Comparison of ENCODE assay signal across 17 cellular contexts in genomic region chrX:19760345-19760744, GRCh38.
DNase-seq lines count a peak whose midpoint lies in the region; ATAC-seq, FAIRE-seq and TF ChIP-seq lines count a peak whose summit lies in the region.
"Had no signal": no experiment of that assay in that cellular context is flagged by ENCODE, and none has a peak within 500 bp of the region (broad histone marks: within the 10 kb centered on the region; RNA-seq: fewer than 3 reads in every experiment).

No MANE protein-coding gene starts in this region.

- H4K20me1 ChIP-seq in SU-DHL-6 (ENCODE audit: low read depth, low read length) (no peaks in the 10 kb centered on the region), neural progenitor cell (ENCODE audit: low read depth) (no peaks in the 10 kb centered on the region)

- H3K9ac ChIP-seq in SU-DHL-6 (ENCODE audit: low read length) (peak overlapping the region; percentile 25; the same call in 1 of the 2 replicates), neural progenitor cell (no peak overlapping the region)

- H2AFZ ChIP-seq in SU-DHL-6 (ENCODE audit: low read depth, low read length, severe bottlenecking) (no peak overlapping the region), neural progenitor cell (replicated peaks) (no peak overlapping the region)

- H3K27ac Mint-ChIP-seq in CD8-positive, alpha-beta memory T cell: peak overlapping the region in 7 of 8 donors; percentile 25 to 83 (median 72)
- H3K27ac Mint-ChIP-seq in naive thymus-derived CD4-positive, alpha-beta T cell: peak overlapping the region in 7 of 9 donors; percentile 49 to 89 (median 77)
- H3K27ac Mint-ChIP-seq in neural progenitor cell: no peak overlapping the region
- H3K27ac Mint-ChIP-seq in endothelial cell (ENCODE audit: unreplicated experiment): no peak overlapping the region

- DNase-seq in CD8-positive, alpha-beta memory T cell: no peak
- DNase-seq in GM19239 (ENCODE audit: insufficient read length, low spot score) (no peak), neural progenitor cell (ENCODE audit: low spot score) (no peak), endothelial cell (ENCODE audit: low spot score) (no peak), HK-2 (ENCODE audit: unreplicated experiment) (no peak)
- DNase-seq in naive thymus-derived CD4-positive, alpha-beta T cell: no peak
- DNase-seq: activated CD4-positive, alpha-beta T cell treated with anti-CD3 and anti-CD28 coated beads for 48 hours; anterior cingulate cortex; left colon; NCI-H1436 treated with DMSO at 0.1 percent for 48 hours; NCI-H446; stimulated activated naive CD4-positive, alpha-beta T cell; upper lobe of left lung had no signal

- POLR2A ChIA-PET in CD8-positive, alpha-beta memory T cell (lab: Charles Lee): no interaction called here
- POLR2A ChIA-PET in naive thymus-derived CD4-positive, alpha-beta T cell (lab: Charles Lee): interaction anchor here (1.6 to 2.2 kb wide), 3 partner anchors 9 to 14 kb away, joined by 4 to 11 read pairs (median 5); no protein-coding TSS in a partner anchor

- no peaks in the 10 kb centered on the region for H3K9me2 ChIP-seq in SU-DHL-6 (replicated peaks; ENCODE audit: insufficient read depth, low read length)

- H3K4me1 Mint-ChIP-seq in CD8-positive, alpha-beta memory T cell: peaks cover 63 to 92% (median 85%) of the 10 kb centered on the region in 3 donors
- peaks cover 22 to 90% (median 77%) of the 10 kb centered on the region in 7 donors for H3K4me1 Mint-ChIP-seq in naive thymus-derived CD4-positive, alpha-beta T cell
- H3K4me1 Mint-ChIP-seq in neural progenitor cell: no peaks in the 10 kb centered on the region
- peaks cover 6% of the 10 kb centered on the region for H3K4me1 Mint-ChIP-seq in endothelial cell (ENCODE audit: unreplicated experiment)

- H3K79me2 ChIP-seq in SU-DHL-6 (ENCODE audit: insufficient read depth, low read length): peaks cover 59% of the 10 kb centered on the region
- H3K79me2 ChIP-seq in neural progenitor cell (ENCODE audit: low read depth): no peaks in the 10 kb centered on the region

- H3K27ac ChIP-seq in CD8-positive, alpha-beta memory T cell (ENCODE audit: low read depth, low read length): no peak overlapping the region
- H3K27ac ChIP-seq in SU-DHL-6 (ENCODE audit: low read depth, low read length): peak overlapping the region; percentile 100
- H3K27ac ChIP-seq in naive thymus-derived CD4-positive, alpha-beta T cell (ENCODE audit: low read depth, low read length): no peak overlapping the region
- H3K27ac ChIP-seq in neural progenitor cell: no peak overlapping the region
- H3K27ac ChIP-seq: prostate gland, upper lobe of left lung had no signal

- TF ChIP-seq CTCF in SU-DHL-6 (IDR thresholded peaks at IDR 0.05; ENCODE audit: insufficient read depth, low read length, poor library complexity, severe bottlenecking) (no peak), neural progenitor cell (IDR thresholded peaks at IDR 0.05) (no peak), endothelial cell (IDR thresholded peaks at IDR 0.05; ENCODE audit: unreplicated experiment) (no peak)

- peaks cover 45% of the 10 kb centered on the region for H3K4me1 ChIP-seq in CD8-positive, alpha-beta memory T cell (ENCODE audit: insufficient read depth, low read length)
- peaks cover 22 to 24% of the 10 kb centered on the region in 2 donors for H3K4me1 ChIP-seq in naive thymus-derived CD4-positive, alpha-beta T cell (ENCODE audit: control insufficient read depth in 2 of 2, insufficient read depth in 2 of 2, low read length in 2 of 2)
- no peaks in the 10 kb centered on the region for H3K4me1 ChIP-seq in neural progenitor cell
- H3K4me1 ChIP-seq: prostate gland had no signal

- ATAC-seq in naive thymus-derived CD4-positive, alpha-beta T cell: no peak
- ATAC-seq in GM21529 (IDR thresholded peaks at IDR 0.05; ENCODE audit: unreplicated experiment): no peak

- peaks cover 0 to 2% of the 10 kb centered on the region in 2 donors for H3K27me3 Mint-ChIP-seq in CD8-positive, alpha-beta memory T cell
- no peaks in the 10 kb centered on the region for H3K27me3 Mint-ChIP-seq in naive thymus-derived CD4-positive, alpha-beta T cell
- H3K27me3 Mint-ChIP-seq in neural progenitor cell (ENCODE audit: insufficient read depth, low read depth) (peaks cover 4% of the 10 kb centered on the region), endothelial cell (ENCODE audit: unreplicated experiment) (no peaks in the 10 kb centered on the region)
- H3K27me3 Mint-ChIP-seq: B cell had no signal

- no peaks in the 10 kb centered on the region for H3K36me3 ChIP-seq in CD8-positive, alpha-beta memory T cell (ENCODE audit: insufficient read depth, low read length)
- H3K36me3 ChIP-seq in SU-DHL-6 (ENCODE audit: low read length) (no peaks in the 10 kb centered on the region), neural progenitor cell (no peaks in the 10 kb centered on the region)
- H3K36me3 ChIP-seq in naive thymus-derived CD4-positive, alpha-beta T cell (ENCODE audit: control insufficient read depth in 2 of 3, insufficient read depth in 3 of 3, low read length in 3 of 3): no peaks in the 10 kb centered on the region
- H3K36me3 ChIP-seq: prostate gland, upper lobe of left lung had no signal

- H3K4me3 ChIP-seq in CD8-positive, alpha-beta memory T cell (ENCODE audit: low read length): no peak overlapping the region
- H3K4me3 ChIP-seq in SU-DHL-6 (ENCODE audit: insufficient read depth, low read length, poor library complexity, severe bottlenecking) (no peak overlapping the region), neural progenitor cell (no peak overlapping the region)
- no peak overlapping the region for H3K4me3 ChIP-seq in naive thymus-derived CD4-positive, alpha-beta T cell (ENCODE audit: low read length)
- H3K4me3 ChIP-seq: prostate gland, upper lobe of left lung had no signal

- no peaks in the 10 kb centered on the region for H3K27me3 ChIP-seq in CD8-positive, alpha-beta memory T cell (ENCODE audit: insufficient read depth, low read length, poor library complexity, severe bottlenecking)
- H3K27me3 ChIP-seq in SU-DHL-6 (ENCODE audit: low read length) (no peaks in the 10 kb centered on the region), neural progenitor cell (no peaks in the 10 kb centered on the region)
- H3K27me3 ChIP-seq in naive thymus-derived CD4-positive, alpha-beta T cell (ENCODE audit: control insufficient read depth in 2 of 2, insufficient read depth in 2 of 2, low read length in 2 of 2): no peaks in the 10 kb centered on the region
- H3K27me3 ChIP-seq: upper lobe of left lung had no signal

- H3K9me3 ChIP-seq in CD8-positive, alpha-beta memory T cell (ENCODE audit: low read length): no peaks in the 10 kb centered on the region
- H3K9me3 ChIP-seq in SU-DHL-6 (ENCODE audit: insufficient read depth, low read length) (no peaks in the 10 kb centered on the region), neural progenitor cell (ENCODE audit: low read depth) (no peaks in the 10 kb centered on the region)
- H3K9me3 ChIP-seq in naive thymus-derived CD4-positive, alpha-beta T cell (ENCODE audit: control insufficient read depth in 2 of 3, low read length in 3 of 3): no peaks in the 10 kb centered on the region
- H3K9me3 ChIP-seq: prostate gland, upper lobe of left lung had no signal

- CTCF ChIA-PET in CD8-positive, alpha-beta memory T cell (lab: Charles Lee): no interaction called here
- CTCF ChIA-PET in naive thymus-derived CD4-positive, alpha-beta T cell (lab: Charles Lee): interaction anchor here (1.3 kb wide), 1 partner anchor 13 kb away, joined by 3 read pairs; no protein-coding TSS in a partner anchor

- intact Hi-C loops in naive thymus-derived CD4-positive, alpha-beta T cell (cut with micrococcal nuclease): loop anchor here in 1 of 2 donors (1.0 kb wide), 1 partner anchor 13 kb away; no protein-coding TSS in a partner anchor

- peak; percentile 66 for FAIRE-seq in GM19239 (lab: Jason Lieb, UNC)

- peak overlapping the region in 2 of 7 donors; percentile 57 to 88 for H3K4me3 Mint-ChIP-seq in CD8-positive, alpha-beta memory T cell
- H3K4me3 Mint-ChIP-seq in naive thymus-derived CD4-positive, alpha-beta T cell: peak overlapping the region in 6 of 10 donors; percentile 1 to 57 (median 48)
- H3K4me3 Mint-ChIP-seq in neural progenitor cell: no peak overlapping the region
- H3K4me3 Mint-ChIP-seq in endothelial cell (ENCODE audit: unreplicated experiment): no peak overlapping the region
- H3K4me3 Mint-ChIP-seq: B cell had no signal

- H3K9me3 Mint-ChIP-seq in CD8-positive, alpha-beta memory T cell: peaks cover 0 to 2% (median 0%) of the 10 kb centered on the region in 5 donors
- peaks cover 0 to 3% (median 0%) of the 10 kb centered on the region in 11 donors for H3K9me3 Mint-ChIP-seq in naive thymus-derived CD4-positive, alpha-beta T cell
- H3K9me3 Mint-ChIP-seq in neural progenitor cell: peaks cover 5% of the 10 kb centered on the region
- H3K9me3 Mint-ChIP-seq in endothelial cell (ENCODE audit: unreplicated experiment): no peaks in the 10 kb centered on the region

- H3K36me3 Mint-ChIP-seq in CD8-positive, alpha-beta memory T cell: peaks cover 4 to 15% (median 4%) of the 10 kb centered on the region in 3 donors
- peaks cover 0 to 12% (median 7%) of the 10 kb centered on the region in 5 donors for H3K36me3 Mint-ChIP-seq in naive thymus-derived CD4-positive, alpha-beta T cell
- H3K36me3 Mint-ChIP-seq in neural progenitor cell (no peaks in the 10 kb centered on the region), endothelial cell (ENCODE audit: low read depth, unreplicated experiment) (peaks cover 4% of the 10 kb centered on the region)

- H3F3A ChIP-seq in SU-DHL-6 (ENCODE audit: insufficient read depth) (peaks cover 55% of the 10 kb centered on the region), neural progenitor cell (ENCODE audit: low read depth) (no peaks in the 10 kb centered on the region)

- H3K4me2 ChIP-seq in SU-DHL-6 (ENCODE audit: low read depth, low read length, poor library complexity, severe bottlenecking) (peak overlapping the region; percentile 45), neural progenitor cell (no peak overlapping the region)

Comparison
In these comparisons a context has a peak if more than half of its experiments do, and no peak if none do; other contexts are left out.
1. H3K27ac Mint-ChIP-seq: peak in CD8-positive, alpha-beta memory T cell (7 of 8) and naive thymus-derived CD4-positive, alpha-beta T cell (7 of 9); none in neural progenitor cell (single experiment) and endothelial cell (single experiment).
2. H3K4me3 Mint-ChIP-seq: peak in naive thymus-derived CD4-positive, alpha-beta T cell (6 of 10); none in neural progenitor cell (single experiment) and endothelial cell (single experiment).